8 cellular contexts compared by ENCODE assay signal in the genomic region with DNA sequence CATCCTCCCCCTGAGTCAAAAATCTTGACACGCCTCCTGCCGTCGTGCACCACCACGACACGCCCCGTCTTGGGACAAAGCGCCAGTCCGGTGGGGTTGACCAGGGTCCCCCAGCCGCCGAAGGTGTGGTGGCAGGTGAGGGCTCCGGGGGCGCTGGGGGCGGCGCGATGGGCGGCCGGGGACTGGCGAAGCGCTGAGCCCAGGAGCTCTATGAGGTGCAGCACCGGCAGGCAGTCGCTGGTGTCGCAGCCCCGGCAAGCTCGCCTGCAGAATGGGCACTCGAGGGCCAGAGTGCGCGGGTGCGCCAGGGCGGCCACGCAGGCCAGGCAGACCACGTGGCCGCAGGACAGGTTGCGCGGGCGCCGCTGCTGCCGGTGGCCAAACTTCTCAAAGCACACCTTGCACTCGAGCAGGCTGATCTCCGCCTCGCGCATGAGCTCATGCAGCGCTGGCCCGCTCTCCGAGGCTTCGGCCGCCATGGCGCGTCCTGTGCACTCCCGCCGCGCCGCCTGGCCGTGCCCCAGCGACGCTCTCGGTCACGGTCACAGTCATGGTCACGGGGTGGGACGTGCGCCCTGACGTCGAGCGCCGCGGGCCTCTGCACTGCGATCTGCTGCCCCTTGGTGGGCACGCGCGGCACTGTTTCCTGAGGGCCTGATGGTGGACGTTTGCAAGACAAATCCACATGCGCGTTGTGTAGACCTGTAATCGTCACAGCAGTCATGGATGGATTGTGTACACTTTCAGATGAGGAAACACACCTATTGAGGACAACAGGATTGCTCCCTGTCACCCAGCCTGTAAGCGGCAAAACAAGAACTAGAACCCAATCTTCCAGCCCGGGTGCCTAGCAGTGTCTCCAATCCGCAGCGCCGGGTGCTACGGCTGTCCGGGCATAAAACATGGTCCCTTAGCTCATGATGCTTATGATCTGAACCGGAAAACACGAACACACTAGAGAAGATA. TPM values are rescaled to one million over a fixed set of nuclear protein-coding genes. Genes with fewer than 3 reads are reported as not detected.
DNase-seq lines count a peak whose midpoint lies in the region; ATAC-seq and TF ChIP-seq lines count a peak whose summit lies in the region.

Gene NHLRC1 (minus strand): TSS at position 550 of the 966 bp plus-strand sequence. CDS start 71 bp downstream, at position 479.

- H3K36me3 Mint-ChIP-seq in nephron (ENCODE audit: low read depth): no peaks in the 10 kb centered on the region

- no peaks in the 10 kb centered on the region for H3K9me2 ChIP-seq in PC-3 (replicated peaks; ENCODE audit: low read length)

- intact Hi-C loops in PC-3 (cut with micrococcal nuclease): loop anchor here (1.0 to 5.0 kb wide), 5 partner anchors 76 to 306 kb away; no protein-coding TSS in a partner anchor

- no peaks in the 10 kb centered on the region for H3K9me3 ChIP-seq in PC-3 (ENCODE audit: low read length)

- peak within 1 kb of the TSS; percentile 69 for H3K9ac ChIP-seq in PC-3 (ENCODE audit: low read length)

- BruUV-seq in PC-3 (replicated peaks; lab: Mats Ljungman, UMichigan): no TSS peak

- POLR2A ChIA-PET in PC-3 (lab: Charles Lee; ENCODE audit: unreplicated experiment): interaction anchor here (0.6 kb wide), 1 partner anchor 76 kb away, joined by 3 read pairs; no protein-coding TSS in a partner anchor

- H3K27me3 ChIP-seq in PC-3 (ENCODE audit: low read length): no peaks in the 10 kb centered on the region

- peak within 1 kb of the TSS; percentile 88 for H2AFZ ChIP-seq in PC-3 (ENCODE audit: low read length)

- peak within 1 kb of the TSS; percentile 52 for H3K27ac ChIP-seq in PC-3 (ENCODE audit: low read length)

- H4K20me1 ChIP-seq in PC-3 (ENCODE audit: low read length): no peaks in the 10 kb centered on the region

- ATAC-seq in HG03460 (IDR thresholded peaks at IDR 0.05; ENCODE audit: unreplicated experiment): peak; percentile 99
- ATAC-seq in PC-3: peak; percentile 98

- peak; percentile 95 for DNase-seq in AG20443 (ENCODE audit: low spot score)
- peak; percentile 11 for DNase-seq in GM19240 (ENCODE audit: insufficient read length, low spot score)
- peak; percentile 93 for DNase-seq in PC-3
- DNase-seq in activated effector memory CD4-positive, alpha-beta T cell treated with anti-CD3 and anti-CD28 coated beads, Interleukin-2, amount 50 U/mL, for 16 hours: peak; percentile 89
- peak; percentile 75 for DNase-seq in fibroblast of the conjunctiva (ENCODE audit: low read depth)
- peak; percentile 26 to 59 (median 49) for DNase-seq in stimulated activated naive CD4-positive, alpha-beta T cell (lab: John Stamatoyannopoulos, UW)

- peak within 1 kb of the TSS; percentile 78 to 81 (median 79) for H3K4me3 Mint-ChIP-seq in nephron

- CTCF ChIA-PET in PC-3 (lab: Charles Lee): interaction anchor here (1.0 to 1.5 kb wide), 2 partner anchors 32 to 304 kb away, joined by 3 to 8 read pairs; partner anchors contain the start of genes KDM1B and TPMT

- peak within 1 kb of the TSS in 1 of 3 experiments; percentile 73 for H3K27ac Mint-ChIP-seq in nephron

- peak within 1 kb of the TSS; percentile 69 for H3K4me3 ChIP-seq in PC-3 (ENCODE audit: low read length)

- TF ChIP-seq CTCF in PC-3 (conservative IDR thresholded peaks at IDR 0.05; ENCODE audit: low read depth, low read length) (peak; percentile 92), nephron (IDR thresholded peaks at IDR 0.05; ENCODE audit: unreplicated experiment in 3 of 3) (peak; percentile 87 to 90 (median 89))

- H3K36me3 ChIP-seq in PC-3 (ENCODE audit: low read depth, low read length): no peaks in the 10 kb centered on the region

- H3K4me2 ChIP-seq in PC-3 (ENCODE audit: low read length): peak within 1 kb of the TSS; percentile 84

- peaks cover 12% of the 10 kb centered on the region for H3K79me2 ChIP-seq in PC-3 (ENCODE audit: low read length)

- peaks cover 3% of the 10 kb centered on the region for H3K9me3 Mint-ChIP-seq in nephron

- H3F3A ChIP-seq in PC-3 (ENCODE audit: low read length, unreplicated experiment): no peaks in the 10 kb centered on the region

- H3K4me1 ChIP-seq in PC-3 (ENCODE audit: insufficient read depth, low read length): peaks cover 14% of the 10 kb centered on the region

- H3K27me3 Mint-ChIP-seq in nephron (ENCODE audit: low read depth): peaks cover 17% of the 10 kb centered on the region

- peaks cover 5% of the 10 kb centered on the region for H3K4me1 Mint-ChIP-seq in nephron

RNA-seq across cellular contexts. Expression of gene NHLRC1, which starts in this region (rescaled TPM):
- total RNA-seq in PC-3 (2014; rRNA removed): 0.81 and 1.3 TPM in 2 replicates

Comparison
In these comparisons a context has a peak if more than half of its experiments do, and no peak if none do; other contexts are left out.
1. Peak in every context shown above with its lines: DNase-seq, ATAC-seq, H3K4me3 ChIP-seq and H3K27ac ChIP-seq.
2. DNase-seq: peak in every context shown above with its lines; median percentile 95 in AG20443; 93 in PC-3; 89 in activated effector memory CD4-positive, alpha-beta T cell treated with anti-CD3 and anti-CD28 coated beads, Interleukin-2, amount 50 U/mL, for 16 hours; 75 in fibroblast of the conjunctiva; 49 in stimulated activated naive CD4-positive, alpha-beta T cell; 11 in GM19240.